16 cellular contexts compared by ENCODE assay signal in the genomic region with DNA sequence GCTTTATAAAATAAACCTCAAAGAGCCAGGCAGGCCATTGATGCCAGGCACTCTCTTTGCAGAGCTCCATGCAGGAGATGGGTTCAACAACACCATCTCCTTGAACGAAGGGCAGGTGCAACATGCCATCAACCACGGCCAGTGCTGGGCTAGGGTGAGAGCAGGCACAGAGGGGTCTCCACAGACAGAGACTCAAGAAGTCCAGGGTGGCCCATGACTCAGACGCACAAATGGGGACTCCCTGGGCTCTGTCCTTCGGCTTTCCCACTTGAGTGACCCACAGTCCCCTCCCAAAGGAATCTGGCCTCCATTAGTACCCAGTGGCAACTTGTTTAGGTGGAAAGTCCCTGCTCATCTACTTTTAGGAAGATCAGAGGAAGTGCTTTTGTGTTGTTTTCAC.
DNase-seq lines count a peak whose midpoint lies in the region; ATAC-seq, FAIRE-seq and TF ChIP-seq lines count a peak whose summit lies in the region.
"Had no signal": no experiment of that assay in that cellular context is flagged by ENCODE, and none has a peak within 500 bp of the region (broad histone marks: within the 10 kb centered on the region; RNA-seq: fewer than 3 reads in every experiment).

No MANE protein-coding gene starts in this region.

- 67 to 72% methylated on average over 4 of the region's 4 CpGs for WGBS in pancreas, 2 donors

- no peak overlapping the region for H3K4me3 Mint-ChIP-seq in glutamatergic neuron (ENCODE audit: unreplicated experiment)
- H3K4me3 Mint-ChIP-seq in stimulated activated effector memory CD8-positive, alpha-beta T cell treated with anti-CD3 and anti-CD28 coated beads, Interleukin-12 subunit alpha, Interleukin-12 subunit beta, amount 100 ng/mL, for 72 hours: no peak overlapping the region
- H3K4me3 Mint-ChIP-seq: CD4-positive, alpha-beta memory T cell; HFFc6 had no signal

- no peaks in the 10 kb centered on the region for H3K4me1 ChIP-seq in pancreas
- H3K4me1 ChIP-seq: HAP-1 had no signal

- no peaks in the 10 kb centered on the region for H3K9me3 ChIP-seq in pancreas

- H3K36me3 Mint-ChIP-seq in glutamatergic neuron (ENCODE audit: unreplicated experiment): peaks cover 4% of the 10 kb centered on the region
- no peaks in the 10 kb centered on the region for H3K36me3 Mint-ChIP-seq in stimulated activated effector memory CD8-positive, alpha-beta T cell treated with anti-CD3 and anti-CD28 coated beads, Interleukin-12 subunit alpha, Interleukin-12 subunit beta, amount 100 ng/mL, for 72 hours

- no peaks in the 10 kb centered on the region for H3K27me3 ChIP-seq in HL-60 (ENCODE audit: insufficient read depth, poor library complexity, severe bottlenecking)
- H3K27me3 ChIP-seq in pancreas: no peaks in the 10 kb centered on the region

- peak overlapping the region; percentile 72 for H3K27ac Mint-ChIP-seq in glutamatergic neuron (ENCODE audit: unreplicated experiment)
- peak overlapping the region; percentile 62 for H3K27ac Mint-ChIP-seq in stimulated activated effector memory CD8-positive, alpha-beta T cell treated with anti-CD3 and anti-CD28 coated beads, Interleukin-12 subunit alpha, Interleukin-12 subunit beta, amount 100 ng/mL, for 72 hours
- H3K27ac Mint-ChIP-seq: HFFc6 had no signal

- no peaks in the 10 kb centered on the region for H3K36me3 ChIP-seq in pancreas
- H3K36me3 ChIP-seq: HAP-1 had no signal

- TF ChIP-seq CTCF in HL-60 (IDR thresholded peaks at IDR 0.05; ENCODE audit: insufficient read depth, low read length): no peak
- TF ChIP-seq CTCF in glutamatergic neuron (IDR thresholded peaks at IDR 0.05; ENCODE audit: partially characterized antibody, unreplicated experiment): no peak
- no peak for TF ChIP-seq CTCF in pancreas (IDR thresholded peaks at IDR 0.05)

- FAIRE-seq in pancreas (lab: Jason Lieb, UNC): no peak
- FAIRE-seq: G401.6, H54 had no signal

- H3K4me3 ChIP-seq in HL-60 (replicated peaks; ENCODE audit: insufficient read depth, low read length): no peak overlapping the region
- no peak overlapping the region for H3K4me3 ChIP-seq in pancreas
- H3K4me3 ChIP-seq: HAP-1 had no signal

- peaks cover 8% of the 10 kb centered on the region for H3K9me3 Mint-ChIP-seq in glutamatergic neuron (ENCODE audit: unreplicated experiment)
- peaks cover 7% of the 10 kb centered on the region for H3K9me3 Mint-ChIP-seq in stimulated activated effector memory CD8-positive, alpha-beta T cell treated with anti-CD3 and anti-CD28 coated beads, Interleukin-12 subunit alpha, Interleukin-12 subunit beta, amount 100 ng/mL, for 72 hours

- intact Hi-C loops in pancreas (cut with DNase I): loop anchor here in 2 of 3 donors (5.0 to 10.0 kb wide), 2 partner anchors 372 to 375 kb away; no protein-coding TSS in a partner anchor

- ATAC-seq in stimulated activated effector memory CD8-positive, alpha-beta T cell treated with anti-CD3 and anti-CD28 coated beads, Interleukin-12 subunit alpha, Interleukin-12 subunit beta, amount 100 ng/mL, for 72 hours: no peak
- ATAC-seq in pancreas: no peak

- H3K27me3 Mint-ChIP-seq in glutamatergic neuron (ENCODE audit: unreplicated experiment): peaks cover 4% of the 10 kb centered on the region
- H3K27me3 Mint-ChIP-seq: CD4-positive, alpha-beta memory T cell had no signal

- peak overlapping the region; percentile 90 for H3K27ac ChIP-seq in HL-60 (replicated peaks)
- no peak overlapping the region for H3K27ac ChIP-seq in pancreas

- DNase-seq in HL-60 (ENCODE audit: low read depth in 1 of 2, low spot score in 1 of 2): no peak
- DNase-seq in glutamatergic neuron: no peak
- no peak for DNase-seq in stimulated activated effector memory CD8-positive, alpha-beta T cell treated with anti-CD3 and anti-CD28 coated beads, Interleukin-12 subunit alpha, Interleukin-12 subunit beta, amount 100 ng/mL, for 72 hours (ENCODE audit: low spot score in 2 of 2)
- DNase-seq in activated T-cell treated with anti-CD3 and anti-CD28 coated beads, Interleukin-2, amount 50 U/mL, for 1 hour: no peak
- DNase-seq in pancreas: no peak
- no peak for DNase-seq in NCI-H526 (lab: John Stamatoyannopoulos, UW)
- DNase-seq: C1 segment of cervical spinal cord; Caco-2; CD4-positive, alpha-beta memory T cell; DMS153; DND-41; GOT3; HFFc6 had no signal

- peaks cover 9% of the 10 kb centered on the region for H3K4me1 Mint-ChIP-seq in glutamatergic neuron (ENCODE audit: low read depth, unreplicated experiment)
- peaks cover 9% of the 10 kb centered on the region for H3K4me1 Mint-ChIP-seq in stimulated activated effector memory CD8-positive, alpha-beta T cell treated with anti-CD3 and anti-CD28 coated beads, Interleukin-12 subunit alpha, Interleukin-12 subunit beta, amount 100 ng/mL, for 72 hours
